ENCODE assay signal across 1 cellular context in the genomic region with DNA sequence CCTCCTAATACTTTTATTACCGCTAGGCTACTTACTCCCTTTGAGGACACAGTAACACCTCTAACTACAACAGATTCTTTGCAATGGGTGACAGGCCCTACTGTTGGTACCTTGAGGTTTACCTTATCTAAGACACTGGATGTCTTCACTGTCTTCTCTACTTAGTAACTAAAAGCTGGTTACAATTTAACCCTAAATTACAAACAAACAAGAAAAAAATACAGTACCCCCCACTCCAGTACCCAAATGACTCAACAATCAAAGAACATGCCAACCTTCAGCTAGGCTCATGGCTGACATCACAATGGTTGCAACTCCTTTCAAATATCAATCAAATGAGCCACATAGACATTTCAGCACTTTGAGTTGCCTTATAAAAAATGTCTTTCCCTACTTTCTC.
TF ChIP-seq lines count a peak whose summit lies in the region.

No MANE protein-coding gene starts in this region.

TF ChIP-seq in GM12878, 131 proteins besides CTCF, POLR2A, EP300 and RAD21 (continued from another document):
- TF ChIP-seq, protein P1, sequence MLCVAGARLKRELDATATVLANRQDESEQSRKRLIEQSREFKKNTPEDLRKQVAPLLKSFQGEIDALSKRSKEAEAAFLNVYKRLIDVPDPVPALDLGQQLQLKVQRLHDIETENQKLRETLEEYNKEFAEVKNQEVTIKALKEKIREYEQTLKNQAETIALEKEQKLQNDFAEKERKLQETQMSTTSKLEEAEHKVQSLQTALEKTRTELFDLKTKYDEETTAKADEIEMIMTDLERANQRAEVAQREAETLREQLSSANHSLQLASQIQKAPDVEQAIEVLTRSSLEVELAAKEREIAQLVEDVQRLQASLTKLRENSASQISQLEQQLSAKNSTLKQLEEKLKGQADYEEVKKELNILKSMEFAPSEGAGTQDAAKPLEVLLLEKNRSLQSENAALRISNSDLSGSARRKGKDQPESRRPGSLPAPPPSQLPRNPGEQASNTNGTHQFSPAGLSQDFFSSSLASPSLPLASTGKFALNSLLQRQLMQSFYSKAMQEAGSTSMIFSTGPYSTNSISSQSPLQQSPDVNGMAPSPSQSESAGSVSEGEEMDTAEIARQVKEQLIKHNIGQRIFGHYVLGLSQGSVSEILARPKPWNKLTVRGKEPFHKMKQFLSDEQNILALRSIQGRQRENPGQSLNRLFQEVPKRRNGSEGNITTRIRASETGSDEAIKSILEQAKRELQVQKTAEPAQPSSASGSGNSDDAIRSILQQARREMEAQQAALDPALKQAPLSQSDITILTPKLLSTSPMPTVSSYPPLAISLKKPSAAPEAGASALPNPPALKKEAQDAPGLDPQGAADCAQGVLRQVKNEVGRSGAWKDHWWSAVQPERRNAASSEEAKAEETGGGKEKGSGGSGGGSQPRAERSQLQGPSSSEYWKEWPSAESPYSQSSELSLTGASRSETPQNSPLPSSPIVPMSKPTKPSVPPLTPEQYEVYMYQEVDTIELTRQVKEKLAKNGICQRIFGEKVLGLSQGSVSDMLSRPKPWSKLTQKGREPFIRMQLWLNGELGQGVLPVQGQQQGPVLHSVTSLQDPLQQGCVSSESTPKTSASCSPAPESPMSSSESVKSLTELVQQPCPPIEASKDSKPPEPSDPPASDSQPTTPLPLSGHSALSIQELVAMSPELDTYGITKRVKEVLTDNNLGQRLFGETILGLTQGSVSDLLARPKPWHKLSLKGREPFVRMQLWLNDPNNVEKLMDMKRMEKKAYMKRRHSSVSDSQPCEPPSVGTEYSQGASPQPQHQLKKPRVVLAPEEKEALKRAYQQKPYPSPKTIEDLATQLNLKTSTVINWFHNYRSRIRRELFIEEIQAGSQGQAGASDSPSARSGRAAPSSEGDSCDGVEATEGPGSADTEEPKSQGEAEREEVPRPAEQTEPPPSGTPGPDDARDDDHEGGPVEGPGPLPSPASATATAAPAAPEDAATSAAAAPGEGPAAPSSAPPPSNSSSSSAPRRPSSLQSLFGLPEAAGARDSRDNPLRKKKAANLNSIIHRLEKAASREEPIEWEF (IDR thresholded peaks at IDR 0.05; ENCODE audit: insufficient replicate concordance, low read depth, low read length): no peak
- TF ChIP-seq CREM (IDR thresholded peaks at IDR 0.05; ENCODE audit: low read depth): no peak
- TF ChIP-seq PAX5 (IDR thresholded peaks at IDR 0.05; ENCODE audit: borderline replicate concordance, low read depth, low read length): no peak
- TF ChIP-seq, protein P2, sequence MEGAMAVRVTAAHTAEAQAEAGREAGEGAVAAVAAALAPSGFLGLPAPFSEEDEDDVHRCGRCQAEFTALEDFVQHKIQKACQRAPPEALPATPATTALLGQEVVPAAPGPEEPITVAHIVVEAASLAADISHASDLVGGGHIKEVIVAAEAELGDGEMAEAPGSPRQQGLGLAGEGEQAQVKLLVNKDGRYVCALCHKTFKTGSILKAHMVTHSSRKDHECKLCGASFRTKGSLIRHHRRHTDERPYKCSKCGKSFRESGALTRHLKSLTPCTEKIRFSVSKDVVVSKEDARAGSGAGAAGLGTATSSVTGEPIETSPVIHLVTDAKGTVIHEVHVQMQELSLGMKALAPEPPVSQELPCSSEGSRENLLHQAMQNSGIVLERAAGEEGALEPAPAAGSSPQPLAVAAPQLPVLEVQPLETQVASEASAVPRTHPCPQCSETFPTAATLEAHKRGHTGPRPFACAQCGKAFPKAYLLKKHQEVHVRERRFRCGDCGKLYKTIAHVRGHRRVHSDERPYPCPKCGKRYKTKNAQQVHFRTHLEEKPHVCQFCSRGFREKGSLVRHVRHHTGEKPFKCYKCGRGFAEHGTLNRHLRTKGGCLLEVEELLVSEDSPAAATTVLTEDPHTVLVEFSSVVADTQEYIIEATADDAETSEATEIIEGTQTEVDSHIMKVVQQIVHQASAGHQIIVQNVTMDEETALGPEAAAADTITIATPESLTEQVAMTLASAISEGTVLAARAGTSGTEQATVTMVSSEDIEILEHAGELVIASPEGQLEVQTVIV (IDR thresholded peaks at IDR 0.05; ENCODE audit: borderline replicate concordance, partially characterized antibody): no peak
- no peak for TF ChIP-seq STAT1 (conservative IDR thresholded peaks at IDR 0.05)
- TF ChIP-seq MXI1 (IDR thresholded peaks at IDR 0.05; ENCODE audit: low read depth, low read length): no peak
- no peak for TF ChIP-seq DPF2 (IDR thresholded peaks at IDR 0.05)
- TF ChIP-seq, protein P3, sequence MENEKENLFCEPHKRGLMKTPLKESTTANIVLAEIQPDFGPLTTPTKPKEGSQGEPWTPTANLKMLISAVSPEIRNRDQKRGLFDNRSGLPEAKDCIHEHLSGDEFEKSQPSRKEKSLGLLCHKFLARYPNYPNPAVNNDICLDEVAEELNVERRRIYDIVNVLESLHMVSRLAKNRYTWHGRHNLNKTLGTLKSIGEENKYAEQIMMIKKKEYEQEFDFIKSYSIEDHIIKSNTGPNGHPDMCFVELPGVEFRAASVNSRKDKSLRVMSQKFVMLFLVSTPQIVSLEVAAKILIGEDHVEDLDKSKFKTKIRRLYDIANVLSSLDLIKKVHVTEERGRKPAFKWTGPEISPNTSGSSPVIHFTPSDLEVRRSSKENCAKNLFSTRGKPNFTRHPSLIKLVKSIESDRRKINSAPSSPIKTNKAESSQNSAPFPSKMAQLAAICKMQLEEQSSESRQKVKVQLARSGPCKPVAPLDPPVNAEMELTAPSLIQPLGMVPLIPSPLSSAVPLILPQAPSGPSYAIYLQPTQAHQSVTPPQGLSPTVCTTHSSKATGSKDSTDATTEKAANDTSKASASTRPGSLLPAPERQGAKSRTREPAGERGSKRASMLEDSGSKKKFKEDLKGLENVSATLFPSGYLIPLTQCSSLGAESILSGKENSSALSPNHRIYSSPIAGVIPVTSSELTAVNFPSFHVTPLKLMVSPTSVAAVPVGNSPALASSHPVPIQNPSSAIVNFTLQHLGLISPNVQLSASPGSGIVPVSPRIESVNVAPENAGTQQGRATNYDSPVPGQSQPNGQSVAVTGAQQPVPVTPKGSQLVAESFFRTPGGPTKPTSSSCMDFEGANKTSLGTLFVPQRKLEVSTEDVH (IDR thresholded peaks at IDR 0.05; ENCODE audit: low read depth, partially characterized antibody): no peak
- no peak for TF ChIP-seq EED (IDR thresholded peaks at IDR 0.05; ENCODE audit: low read depth)
- TF ChIP-seq SP1 (IDR thresholded peaks at IDR 0.05; ENCODE audit: low read depth, low read length): no peak
- TF ChIP-seq, protein P4, sequence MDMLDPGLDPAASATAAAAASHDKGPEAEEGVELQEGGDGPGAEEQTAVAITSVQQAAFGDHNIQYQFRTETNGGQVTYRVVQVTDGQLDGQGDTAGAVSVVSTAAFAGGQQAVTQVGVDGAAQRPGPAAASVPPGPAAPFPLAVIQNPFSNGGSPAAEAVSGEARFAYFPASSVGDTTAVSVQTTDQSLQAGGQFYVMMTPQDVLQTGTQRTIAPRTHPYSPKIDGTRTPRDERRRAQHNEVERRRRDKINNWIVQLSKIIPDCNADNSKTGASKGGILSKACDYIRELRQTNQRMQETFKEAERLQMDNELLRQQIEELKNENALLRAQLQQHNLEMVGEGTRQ (IDR thresholded peaks at IDR 0.05; ENCODE audit: borderline replicate concordance, low read depth, low read length): no peak
- no peak for TF ChIP-seq HDGF (IDR thresholded peaks at IDR 0.05)
